Comparison of ENCODE assay signal across 13 cellular contexts in the genomic region with DNA sequence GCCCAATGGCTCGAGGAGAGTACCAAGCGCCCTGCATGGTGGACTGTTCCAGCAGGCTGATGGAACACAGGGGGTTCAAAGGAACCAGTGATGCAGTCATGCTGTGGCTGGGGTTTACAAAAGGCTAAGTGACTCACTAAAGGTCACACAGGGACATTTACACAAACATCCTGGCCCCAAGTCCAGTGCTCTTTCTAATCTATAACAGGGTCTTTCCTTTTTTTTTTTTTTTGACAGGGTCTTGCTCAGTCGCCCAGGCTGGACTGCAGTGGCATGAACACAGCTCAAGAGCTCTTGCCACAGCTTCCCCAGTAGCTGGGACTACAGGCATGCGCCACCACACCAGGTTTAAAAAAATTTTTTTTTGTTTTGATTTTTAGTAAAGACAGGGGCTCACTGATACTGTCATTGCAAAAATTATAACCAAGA. TPM values are rescaled to one million over a fixed set of nuclear protein-coding genes. Genes with fewer than 3 reads are reported as not detected.
DNase-seq lines count a peak whose midpoint lies in the region; ATAC-seq lines count a peak whose summit lies in the region.
"Had no signal": no experiment of that assay in that cellular context is flagged by ENCODE, and none has a peak within 500 bp of the region (broad histone marks: within the 10 kb centered on the region; RNA-seq: fewer than 3 reads in every experiment).

No MANE protein-coding gene starts in this region.

- H3K4me3 Mint-ChIP-seq in activated CD4-positive, alpha-beta memory T cell treated with anti-CD3 and anti-CD28 coated beads for 36 hours: no peak overlapping the region

- peaks cover 25% of the 10 kb centered on the region for H3K4me1 Mint-ChIP-seq in activated CD4-positive, alpha-beta memory T cell treated with anti-CD3 and anti-CD28 coated beads for 36 hours (ENCODE audit: low read depth)

- no peak for ATAC-seq in GM19351 (IDR thresholded peaks at IDR 0.05; ENCODE audit: unreplicated experiment)
- no peak for ATAC-seq in HG03159 (IDR thresholded peaks at IDR 0.05; ENCODE audit: unreplicated experiment)
- no peak for ATAC-seq in HG02870 (IDR thresholded peaks at IDR 0.05; ENCODE audit: unreplicated experiment)
- ATAC-seq: sciatic nerve had no signal

- CTCF ChIA-PET in activated CD4-positive, alpha-beta memory T cell treated with anti-CD3 and anti-CD28 coated beads for 36 hours (lab: Charles Lee): interaction anchor here (4.1 kb wide), 1 partner anchor 10 kb away, joined by 27 read pairs; no protein-coding TSS in a partner anchor

- H3K27me3 Mint-ChIP-seq in activated CD4-positive, alpha-beta memory T cell treated with anti-CD3 and anti-CD28 coated beads for 36 hours: no peaks in the 10 kb centered on the region
- H3K27me3 Mint-ChIP-seq: central memory CD8-positive, alpha-beta T cell had no signal

- intact Hi-C loops in activated CD4-positive, alpha-beta memory T cell treated with anti-CD3 and anti-CD28 coated beads for 36 hours (cut with micrococcal nuclease): no loop called here

- H3K9me3 Mint-ChIP-seq in activated CD4-positive, alpha-beta memory T cell treated with anti-CD3 and anti-CD28 coated beads for 36 hours: no peaks in the 10 kb centered on the region
- H3K9me3 Mint-ChIP-seq: CD8-positive, alpha-beta memory T cell; central memory CD8-positive, alpha-beta T cell had no signal

- DNase-seq in A172 (ENCODE audit: low spot score): peak; percentile 33
- DNase-seq in H4 (ENCODE audit: low spot score): peak; percentile 19
- peak; percentile 53 for DNase-seq in activated CD4-positive, alpha-beta memory T cell treated with anti-CD3 and anti-CD28 coated beads for 36 hours
- peak; percentile 62 for DNase-seq in iris pigment epithelial cell (ENCODE audit: low read depth)
- DNase-seq in T1000 (lab: John Stamatoyannopoulos, UW): no peak
- DNase-seq: CD8-positive, alpha-beta memory T cell; KBM-7; OCI-M1 had no signal

- POLR2A ChIA-PET in activated CD4-positive, alpha-beta memory T cell treated with anti-CD3 and anti-CD28 coated beads for 36 hours (lab: Charles Lee): no interaction called here

- no peak overlapping the region for H3K27ac Mint-ChIP-seq in activated CD4-positive, alpha-beta memory T cell treated with anti-CD3 and anti-CD28 coated beads for 36 hours

- H3K36me3 Mint-ChIP-seq in activated CD4-positive, alpha-beta memory T cell treated with anti-CD3 and anti-CD28 coated beads for 36 hours: no peaks in the 10 kb centered on the region

RNA-seq across cellular contexts. Expression of gene SLC25A15, which starts 2.8 kb away (rescaled TPM):
- 25.3 and 38.5 TPM in 2 replicates for total RNA-seq in A172 (2014; rRNA removed; shearing (Covaris generic))
- total RNA-seq in H4 (2014; rRNA removed; shearing (Covaris generic)): 13.7 and 16.5 TPM in 2 replicates
- total RNA-seq in activated CD4-positive, alpha-beta memory T cell treated with anti-CD3 and anti-CD28 coated beads for 36 hours: 10 to 100 TPM; 16.2 to 16.9 TPM

RNA-seq across cellular contexts. Expression of gene MRPS31, which starts 15.6 kb away (rescaled TPM):
- total RNA-seq in A172 (2014; rRNA removed; shearing (Covaris generic)): 20.7 and 26.1 TPM in 2 replicates
- 10.3 and 12.8 TPM in 2 replicates for total RNA-seq in H4 (2014; rRNA removed; shearing (Covaris generic))
- total RNA-seq in activated CD4-positive, alpha-beta memory T cell treated with anti-CD3 and anti-CD28 coated beads for 36 hours: 10 to 100 TPM; 35.6 to 40.4 TPM
